14 cellular contexts compared by ENCODE assay signal in genomic region chr9:4116708-4117460, GRCh38.
DNase-seq lines count a peak whose midpoint lies in the region; ATAC-seq and TF ChIP-seq lines count a peak whose summit lies in the region.
"Had no signal": no experiment of that assay in that cellular context is flagged by ENCODE, and none has a peak within 500 bp of the region (broad histone marks: within the 10 kb centered on the region; RNA-seq: fewer than 3 reads in every experiment).

No MANE protein-coding gene starts in this region.

- H3K27ac Mint-ChIP-seq in nephron progenitor cell = peak overlapping the region; percentile 89
- no peak overlapping the region for H3K27ac Mint-ChIP-seq in activated naive CD8-positive, alpha-beta T cell treated with anti-CD3 and anti-CD28 coated beads, Interleukin-2, amount 50 U/mL, for 24 hours

- no peak overlapping the region for H3K4me3 ChIP-seq in fibroblast of the aortic adventitia (ENCODE audit: low read depth, low read length)
- H3K4me3 ChIP-seq: skin epidermis had no signal

- no peak for TF ChIP-seq CTCF in fibroblast of the aortic adventitia (IDR thresholded peaks at IDR 0.05; ENCODE audit: insufficient read depth, low read length)
- TF ChIP-seq CTCF in nephron progenitor cell (IDR thresholded peaks at IDR 0.05) = no peak

- intact Hi-C loops in Right ventricle myocardium inferior (cut with DNase I) = loop anchor here (10.0 kb wide), 1 partner anchor 382 kb away; no protein-coding TSS in a partner anchor
- intact Hi-C loops in cardiac septum (cut with DNase I) = no loop called here

- DNase-seq in Right ventricle myocardium inferior (ENCODE audit: missing footprints) (no peak), cardiac septum (ENCODE audit: low spot score) (no peak), fibroblast of the aortic adventitia (ENCODE audit: low read depth) (peak; percentile 75), nephron progenitor cell (no peak), NCI-H226 (no peak)
- DNase-seq in stimulated activated CD8-positive, alpha-beta memory T cell treated with anti-CD3 and anti-CD28 coated beads, Interleukin-4, amount 100 ng/mL, for 48 hours = no peak
- no peak for DNase-seq in activated naive CD8-positive, alpha-beta T cell treated with anti-CD3 and anti-CD28 coated beads, Interleukin-2, amount 50 U/mL, for 24 hours
- DNase-seq: activated T-cell treated with anti-CD3 and anti-CD28 coated beads for 4 hours, caudate nucleus, NCI-H1930, T1000 had no signal

- H3K9me3 Mint-ChIP-seq in nephron progenitor cell = peaks cover 12% of the 10 kb centered on the region
- no peaks in the 10 kb centered on the region for H3K9me3 Mint-ChIP-seq in activated naive CD8-positive, alpha-beta T cell treated with anti-CD3 and anti-CD28 coated beads, Interleukin-2, amount 50 U/mL, for 24 hours
- H3K9me3 Mint-ChIP-seq: CD4-positive, alpha-beta memory T cell had no signal

- ATAC-seq in Right ventricle myocardium inferior (peak; percentile 74), HG03378 (IDR thresholded peaks at IDR 0.05; ENCODE audit: unreplicated experiment) (no peak)
- ATAC-seq in activated naive CD8-positive, alpha-beta T cell treated with anti-CD3 and anti-CD28 coated beads, Interleukin-2, amount 50 U/mL, for 24 hours = no peak

- H3K4me3 Mint-ChIP-seq in nephron progenitor cell = no peak overlapping the region
- H3K4me3 Mint-ChIP-seq in activated naive CD8-positive, alpha-beta T cell treated with anti-CD3 and anti-CD28 coated beads, Interleukin-2, amount 50 U/mL, for 24 hours = no peak overlapping the region
- H3K4me3 Mint-ChIP-seq: CD4-positive, alpha-beta memory T cell had no signal

- H3K36me3 Mint-ChIP-seq in nephron progenitor cell (ENCODE audit: low read depth) = peaks cover 17% of the 10 kb centered on the region
- H3K36me3 Mint-ChIP-seq in activated naive CD8-positive, alpha-beta T cell treated with anti-CD3 and anti-CD28 coated beads, Interleukin-2, amount 50 U/mL, for 24 hours (ENCODE audit: low read depth) = no peaks in the 10 kb centered on the region
- H3K36me3 Mint-ChIP-seq: CD4-positive, alpha-beta memory T cell had no signal

- peaks cover 6% of the 10 kb centered on the region for H3K4me1 Mint-ChIP-seq in nephron progenitor cell
- no peaks in the 10 kb centered on the region for H3K4me1 Mint-ChIP-seq in activated naive CD8-positive, alpha-beta T cell treated with anti-CD3 and anti-CD28 coated beads, Interleukin-2, amount 50 U/mL, for 24 hours

- no peaks in the 10 kb centered on the region for H3K27me3 Mint-ChIP-seq in nephron progenitor cell (ENCODE audit: low read depth, poor library complexity)
- H3K27me3 Mint-ChIP-seq in activated naive CD8-positive, alpha-beta T cell treated with anti-CD3 and anti-CD28 coated beads, Interleukin-2, amount 50 U/mL, for 24 hours = no peaks in the 10 kb centered on the region
- H3K27me3 Mint-ChIP-seq: CD4-positive, alpha-beta memory T cell had no signal
